ENCODE assay signal across 21 cellular contexts in genomic region chr9:3360245-3360644, GRCh38.
"Had no signal": no experiment of that assay in that cellular context is flagged by ENCODE, and none has a peak within 500 bp of the region (broad histone marks: within the 10 kb centered on the region; RNA-seq: fewer than 3 reads in every experiment).

No MANE protein-coding gene starts in this region.

- H3K36me3 ChIP-seq: MG63 had no signal

- DNase-seq: IMR-90, Karpas-422, KG1, MG63, NCI-H1092, NCI-H1436, NCI-H187, NCI-H2029, NCI-H2081 treated with DMSO at 0.1 percent for 48 hours, NCI-H2171, NCI-H226, NCI-H446, NCI-H510A, NCI-H524 treated with DMSO at 0.1 percent for 48 hours, NCI-H69, NCI-H774, Right ventricle myocardium superior, RPMI8226, SK-N-SH, SW 1271 had no signal

- H3K27me3 ChIP-seq: MG63 had no signal

- H3K9me3 ChIP-seq: MG63, SK-N-SH had no signal

- H3K4me3 ChIP-seq: MG63 had no signal

- H3K4me2 ChIP-seq: SK-N-SH had no signal

- H3K9me2 ChIP-seq: SK-N-SH had no signal

- ATAC-seq: HepG2 had no signal
